ENCODE assay signal across 1 cellular context in the genomic region with DNA sequence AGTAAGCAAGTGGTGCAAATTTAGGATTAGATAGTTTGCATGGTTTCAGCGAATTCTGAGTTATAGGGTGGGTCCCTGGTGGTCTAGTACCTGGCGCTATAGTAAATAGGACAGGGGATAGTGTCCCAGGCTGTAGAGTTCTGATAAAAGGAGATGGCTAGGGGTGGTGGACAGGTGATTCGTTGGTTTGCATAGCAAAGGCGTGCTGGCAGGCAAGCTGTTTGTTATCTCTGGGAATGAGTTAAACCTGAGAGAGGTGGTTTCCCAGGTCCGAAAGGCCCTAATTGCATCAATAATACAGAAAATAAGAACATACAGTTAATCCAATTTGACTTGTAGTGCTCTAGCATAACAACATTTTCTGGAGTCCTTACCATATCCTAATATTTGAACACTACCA.
TF ChIP-seq lines count a peak whose summit lies in the region.

No MANE protein-coding gene starts in this region.

TF ChIP-seq in GM23338, 12 proteins besides CTCF, POLR2A, EP300 and RAD21:
- TF ChIP-seq, protein P1, sequence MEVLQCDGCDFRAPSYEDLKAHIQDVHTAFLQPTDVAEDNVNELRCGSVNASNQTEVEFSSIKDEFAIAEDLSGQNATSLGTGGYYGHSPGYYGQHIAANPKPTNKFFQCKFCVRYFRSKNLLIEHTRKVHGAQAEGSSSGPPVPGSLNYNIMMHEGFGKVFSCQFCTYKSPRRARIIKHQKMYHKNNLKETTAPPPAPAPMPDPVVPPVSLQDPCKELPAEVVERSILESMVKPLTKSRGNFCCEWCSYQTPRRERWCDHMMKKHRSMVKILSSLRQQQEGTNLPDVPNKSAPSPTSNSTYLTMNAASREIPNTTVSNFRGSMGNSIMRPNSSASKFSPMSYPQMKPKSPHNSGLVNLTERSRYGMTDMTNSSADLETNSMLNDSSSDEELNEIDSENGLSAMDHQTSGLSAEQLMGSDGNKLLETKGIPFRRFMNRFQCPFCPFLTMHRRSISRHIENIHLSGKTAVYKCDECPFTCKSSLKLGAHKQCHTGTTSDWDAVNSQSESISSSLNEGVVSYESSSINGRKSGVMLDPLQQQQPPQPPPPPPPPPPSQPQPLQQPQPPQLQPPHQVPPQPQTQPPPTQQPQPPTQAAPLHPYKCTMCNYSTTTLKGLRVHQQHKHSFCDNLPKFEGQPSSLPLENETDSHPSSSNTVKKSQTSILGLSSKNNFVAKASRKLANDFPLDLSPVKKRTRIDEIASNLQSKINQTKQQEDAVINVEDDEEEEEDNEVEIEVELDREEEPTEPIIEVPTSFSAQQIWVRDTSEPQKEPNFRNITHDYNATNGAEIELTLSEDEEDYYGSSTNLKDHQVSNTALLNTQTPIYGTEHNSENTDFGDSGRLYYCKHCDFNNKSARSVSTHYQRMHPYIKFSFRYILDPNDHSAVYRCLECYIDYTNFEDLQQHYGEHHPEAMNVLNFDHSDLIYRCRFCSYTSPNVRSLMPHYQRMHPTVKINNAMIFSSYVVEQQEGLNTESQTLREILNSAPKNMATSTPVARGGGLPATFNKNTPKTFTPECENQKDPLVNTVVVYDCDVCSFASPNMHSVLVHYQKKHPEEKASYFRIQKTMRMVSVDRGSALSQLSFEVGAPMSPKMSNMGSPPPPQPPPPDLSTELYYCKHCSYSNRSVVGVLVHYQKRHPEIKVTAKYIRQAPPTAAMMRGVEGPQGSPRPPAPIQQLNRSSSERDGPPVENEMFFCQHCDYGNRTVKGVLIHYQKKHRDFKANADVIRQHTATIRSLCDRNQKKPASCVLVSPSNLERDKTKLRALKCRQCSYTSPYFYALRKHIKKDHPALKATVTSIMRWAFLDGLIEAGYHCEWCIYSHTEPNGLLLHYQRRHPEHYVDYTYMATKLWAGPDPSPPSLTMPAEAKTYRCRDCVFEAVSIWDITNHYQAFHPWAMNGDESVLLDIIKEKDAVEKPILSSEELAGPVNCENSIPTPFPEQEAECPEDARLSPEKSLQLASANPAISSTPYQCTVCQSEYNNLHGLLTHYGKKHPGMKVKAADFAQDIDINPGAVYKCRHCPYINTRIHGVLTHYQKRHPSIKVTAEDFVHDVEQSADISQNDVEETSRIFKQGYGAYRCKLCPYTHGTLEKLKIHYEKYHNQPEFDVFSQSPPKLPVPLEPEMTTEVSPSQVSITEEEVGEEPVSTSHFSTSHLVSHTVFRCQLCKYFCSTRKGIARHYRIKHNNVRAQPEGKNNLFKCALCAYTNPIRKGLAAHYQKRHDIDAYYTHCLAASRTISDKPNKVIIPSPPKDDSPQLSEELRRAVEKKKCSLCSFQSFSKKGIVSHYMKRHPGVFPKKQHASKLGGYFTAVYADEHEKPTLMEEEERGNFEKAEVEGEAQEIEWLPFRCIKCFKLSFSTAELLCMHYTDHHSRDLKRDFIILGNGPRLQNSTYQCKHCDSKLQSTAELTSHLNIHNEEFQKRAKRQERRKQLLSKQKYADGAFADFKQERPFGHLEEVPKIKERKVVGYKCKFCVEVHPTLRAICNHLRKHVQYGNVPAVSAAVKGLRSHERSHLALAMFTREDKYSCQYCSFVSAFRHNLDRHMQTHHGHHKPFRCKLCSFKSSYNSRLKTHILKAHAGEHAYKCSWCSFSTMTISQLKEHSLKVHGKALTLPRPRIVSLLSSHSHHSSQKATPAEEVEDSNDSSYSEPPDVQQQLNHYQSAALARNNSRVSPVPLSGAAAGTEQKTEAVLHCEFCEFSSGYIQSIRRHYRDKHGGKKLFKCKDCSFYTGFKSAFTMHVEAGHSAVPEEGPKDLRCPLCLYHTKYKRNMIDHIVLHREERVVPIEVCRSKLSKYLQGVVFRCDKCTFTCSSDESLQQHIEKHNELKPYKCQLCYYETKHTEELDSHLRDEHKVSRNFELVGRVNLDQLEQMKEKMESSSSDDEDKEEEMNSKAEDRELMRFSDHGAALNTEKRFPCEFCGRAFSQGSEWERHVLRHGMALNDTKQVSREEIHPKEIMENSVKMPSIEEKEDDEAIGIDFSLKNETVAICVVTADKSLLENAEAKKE (CRISPR knock-in tag; IDR thresholded peaks at IDR 0.05) = no peak
- TF ChIP-seq ZNF331 (CRISPR knock-in tag; IDR thresholded peaks at IDR 0.05; ENCODE audit: low read depth) (no peak), JUNB (IDR thresholded peaks at IDR 0.05; ENCODE audit: unreplicated experiment) (no peak), POLR2AphosphoS5 (IDR thresholded peaks at IDR 0.05; ENCODE audit: low read depth) (no peak), STAT1 (IDR thresholded peaks at IDR 0.05; ENCODE audit: unreplicated experiment) (no peak)
- TF ChIP-seq, protein P2, sequence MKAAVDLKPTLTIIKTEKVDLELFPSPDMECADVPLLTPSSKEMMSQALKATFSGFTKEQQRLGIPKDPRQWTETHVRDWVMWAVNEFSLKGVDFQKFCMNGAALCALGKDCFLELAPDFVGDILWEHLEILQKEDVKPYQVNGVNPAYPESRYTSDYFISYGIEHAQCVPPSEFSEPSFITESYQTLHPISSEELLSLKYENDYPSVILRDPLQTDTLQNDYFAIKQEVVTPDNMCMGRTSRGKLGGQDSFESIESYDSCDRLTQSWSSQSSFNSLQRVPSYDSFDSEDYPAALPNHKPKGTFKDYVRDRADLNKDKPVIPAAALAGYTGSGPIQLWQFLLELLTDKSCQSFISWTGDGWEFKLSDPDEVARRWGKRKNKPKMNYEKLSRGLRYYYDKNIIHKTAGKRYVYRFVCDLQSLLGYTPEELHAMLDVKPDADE (IDR thresholded peaks at IDR 0.05) = no peak
